In the genomic region with DNA sequence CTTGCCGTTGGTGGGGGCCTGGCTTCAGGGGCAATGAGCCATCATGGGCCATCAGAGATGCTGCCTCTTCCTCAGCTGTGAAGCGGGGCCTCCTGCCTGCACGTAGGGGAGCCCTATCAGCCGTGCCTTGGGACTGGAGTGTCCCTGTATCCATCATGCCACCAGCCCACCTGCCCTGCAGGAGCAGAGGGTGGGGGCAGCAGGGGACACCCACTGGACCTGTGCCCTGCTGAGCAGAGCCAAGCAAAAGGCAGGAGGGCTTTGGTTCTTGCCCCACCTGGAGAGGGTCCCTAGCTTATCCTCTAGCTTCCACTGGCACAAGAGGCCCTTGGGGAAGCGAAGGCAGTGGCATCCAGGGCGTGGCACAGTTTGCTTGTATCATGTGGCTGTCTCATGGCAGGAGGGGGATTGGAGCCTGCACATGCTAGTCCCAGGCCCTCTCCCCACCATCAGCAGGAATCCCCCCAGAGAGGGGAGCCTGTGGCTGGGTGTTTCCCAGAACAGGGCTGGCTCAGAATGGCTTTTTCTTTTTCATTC, we compare ENCODE assay signal across 19 cellular contexts.
"Had no signal": no experiment of that assay in that cellular context is flagged by ENCODE, and none has a peak within 500 bp of the region (broad histone marks: within the 10 kb centered on the region; RNA-seq: fewer than 3 reads in every experiment).

No MANE protein-coding gene starts in this region.

- H3K9me3 ChIP-seq: pancreas, vagina had no signal

- H3K4me2 ChIP-seq: neural progenitor cell had no signal

- DNase-seq: activated CD4-positive, alpha-beta T cell treated with anti-CD3 and anti-CD28 coated beads, Interleukin-2, amount 10 ng/mL, durations not matched to agents 24 days and 14 days; activated CD8-positive, alpha-beta memory T cell treated with anti-CD3 and anti-CD28 coated beads, Interleukin-2, amount 50 U/mL, for 4 hours; activated effector memory CD4-positive, alpha-beta T cell treated with Interleukin-2 at 50 U/mL for 16 hours; activated naive CD4-positive, alpha-beta T cell treated with anti-CD3 and anti-CD28 coated beads, Interleukin-2, amount 10 ng/mL, durations not matched to agents 7 days and 5 days; activated T-cell treated with anti-CD3 and anti-CD28 coated beads, Interleukin-2, amount 50 U/mL, for 48 hours; aorta; cortex of kidney; erythroblast; head of caudate nucleus; mesendoderm; naive thymus-derived CD4-positive, alpha-beta T cell; pancreas; stimulated activated naive CD8-positive, alpha-beta T cell treated with anti-CD3 and anti-CD28 coated beads, Interleukin-15, Interleukin-2, amounts not matched to agents 100 U/mL and 50 U/mL, for 24 hours; substantia nigra; T-helper 1 cell; T-helper 9 cell; trophoblast cell had no signal

- ATAC-seq: naive thymus-derived CD4-positive, alpha-beta T cell; pancreas; stimulated activated naive CD8-positive, alpha-beta T cell treated with anti-CD3 and anti-CD28 coated beads, Interleukin-15, Interleukin-2, amounts not matched to agents 100 U/mL and 50 U/mL, for 24 hours had no signal

- H3K36me3 ChIP-seq: neural progenitor cell, pancreas, vagina had no signal

- H3K4me3 ChIP-seq: neural progenitor cell, pancreas, vagina had no signal

- H3K27ac ChIP-seq: neural progenitor cell, pancreas had no signal

- H3K27me3 ChIP-seq: neural progenitor cell, pancreas, vagina had no signal

- H2AFZ ChIP-seq: neural progenitor cell had no signal

- H3K4me1 ChIP-seq: neural progenitor cell, pancreas had no signal

- H3K9ac ChIP-seq: neural progenitor cell had no signal
